In the genomic region with DNA sequence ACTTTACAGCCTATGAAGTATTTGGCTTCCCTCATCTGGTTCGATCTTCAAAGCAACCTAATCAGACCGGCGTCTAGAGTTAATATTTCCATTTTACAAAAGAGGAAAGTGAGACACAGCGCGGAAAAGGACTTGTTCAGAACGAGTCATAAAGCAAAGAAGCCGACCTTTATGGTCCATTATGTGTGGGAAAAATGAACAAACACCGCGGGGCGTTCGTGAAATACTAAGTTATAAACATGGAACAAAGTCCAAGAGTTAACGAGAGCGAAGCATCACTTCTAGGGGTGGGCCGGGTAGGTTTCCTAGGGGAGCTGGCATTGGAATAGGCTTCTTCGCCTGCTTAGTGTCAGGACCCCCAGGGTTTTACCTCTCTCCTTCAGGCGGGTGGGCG, we compare ENCODE assay signal across 7 cellular contexts. TPM values are rescaled to one million over a fixed set of nuclear protein-coding genes. Genes with fewer than 3 reads are reported as not detected.
DNase-seq lines count a peak whose midpoint lies in the region; ATAC-seq and TF ChIP-seq lines count a peak whose summit lies in the region.

No MANE protein-coding gene starts in this region.

- no peak overlapping the region for H2BK20ac ChIP-seq in H9 (ENCODE audit: low read depth, low read length, poor library complexity, severe bottlenecking)

- H3K4ac ChIP-seq in H9 (ENCODE audit: low read depth, low read length), result no peak overlapping the region

- in situ Hi-C loops in GM13976 (cut with MboI; ENCODE audit: low sequenced_read_pairs, unreplicated experiment), result no loop called here

- H3K4me1 ChIP-seq in H9 (ENCODE audit: insufficient read depth, low read length) (no peaks in the 10 kb centered on the region), SJCRH30 (no peaks in the 10 kb centered on the region), parathyroid adenoma (peaks cover 2% of the 10 kb centered on the region)

- H3K27ac Mint-ChIP-seq in H9, result peak overlapping the region in 1 of 3 experiments; percentile 84; a peak in 1 of 7 replicates

- H3K9me3 ChIP-seq in H9 (ENCODE audit: control insufficient read depth, low read depth, low read length) (no peaks in the 10 kb centered on the region), SJCRH30 (replicated peaks) (no peaks in the 10 kb centered on the region), parathyroid adenoma (ENCODE audit: control insufficient read depth, low read length) (no peaks in the 10 kb centered on the region)

- H3K4me3 ChIP-seq in SJCRH30, result peak overlapping the region; percentile 58
- H3K4me3 ChIP-seq in epithelial cell of proximal tubule (ENCODE audit: low read depth, low read length), result peak overlapping the region; percentile 72
- H3K4me3 ChIP-seq in parathyroid adenoma (ENCODE audit: low read depth, low read length), result peak overlapping the region; percentile 75

- no peak overlapping the region for H4K91ac ChIP-seq in H9 (ENCODE audit: insufficient read length, low read depth, low read length)

- H3K36me3 ChIP-seq in SJCRH30 (no peaks in the 10 kb centered on the region), parathyroid adenoma (ENCODE audit: control insufficient read depth, insufficient read depth, low read length) (no peaks in the 10 kb centered on the region)

- H3T11ph ChIP-seq in H9 (ENCODE audit: low read length), result no peak overlapping the region

- H2AFZ ChIP-seq in H9 (ENCODE audit: low read length) (no peak overlapping the region), parathyroid adenoma (peak overlapping the region; percentile 95)

- H2AK5ac ChIP-seq in H9 (ENCODE audit: insufficient read length, low read length), result no peak overlapping the region

- TF ChIP-seq CTCF in H9 (conservative IDR thresholded peaks at IDR 0.05) (no peak), epithelial cell of proximal tubule (conservative IDR thresholded peaks at IDR 0.05; ENCODE audit: low read depth, low read length) (no peak), parathyroid adenoma (IDR thresholded peaks at IDR 0.05) (no peak), GM13976 (IDR thresholded peaks at IDR 0.05; ENCODE audit: borderline replicate concordance, control extremely low read depth, extremely low read depth, insufficient read depth, missing control alignments) (no peak)

- no peak overlapping the region for H3K56ac ChIP-seq in H9 (ENCODE audit: insufficient read length, low read depth, low read length)

- peak overlapping the region; percentile 78 to 89 for H3K4me3 Mint-ChIP-seq in H9

- no peak overlapping the region for H2BK5ac ChIP-seq in H9 (ENCODE audit: insufficient read length, low read length)

- H3K4me1 Mint-ChIP-seq in H9, result peaks cover 13 to 14% of the 10 kb centered on the region in 2 experiments

- H2BK15ac ChIP-seq in H9 (ENCODE audit: low read depth, low read length), result no peak overlapping the region

- H3K27me3 ChIP-seq in H9 (ENCODE audit: insufficient read depth, low read length) (peaks cover 6% of the 10 kb centered on the region; the same call in 1 of the 2 replicates), SJCRH30 (no peaks in the 10 kb centered on the region), parathyroid adenoma (ENCODE audit: control insufficient read depth, insufficient read depth, low read length) (no peaks in the 10 kb centered on the region)

- H3K9ac ChIP-seq in H9 (ENCODE audit: extremely low read depth, insufficient read length, low read length) (no peak overlapping the region), parathyroid adenoma (no peak overlapping the region)

- H3K79me1 ChIP-seq in H9 (ENCODE audit: insufficient read depth, low read depth, low read length, poor library complexity, severe bottlenecking), result no peaks in the 10 kb centered on the region

- H3K23me2 ChIP-seq in H9 (ENCODE audit: insufficient read length, low read depth, low read length, poor library complexity, severe bottlenecking), result peaks cover 16% of the 10 kb centered on the region

- H2BK120ac ChIP-seq in H9 (ENCODE audit: low read depth, low read length, poor library complexity, severe bottlenecking), result no peak overlapping the region

- no peak overlapping the region for H2BK12ac ChIP-seq in H9 (ENCODE audit: insufficient read length, low read depth, low read length)

- H3K36me3 Mint-ChIP-seq in H9 (ENCODE audit: insufficient read depth in 1 of 3, low read depth in 3 of 3), result peaks cover 0 to 10% (median 10%) of the 10 kb centered on the region in 3 experiments; a peak in 4 of 7 replicates

- no peaks in the 10 kb centered on the region for H3K9me3 Mint-ChIP-seq in H9

- H4K5ac ChIP-seq in H9 (ENCODE audit: insufficient read length, low read depth, low read length), result no peak overlapping the region

- H4K20me1 ChIP-seq in H9 (ENCODE audit: control insufficient read depth, insufficient read depth, insufficient read length), result no peaks in the 10 kb centered on the region

- WGBS in H9 (ENCODE audit: extremely low coverage, insufficient read length, low lambda C conversion rate), result no CpG with 5 or more reads among the region's 17 CpGs

- H3K79me2 ChIP-seq in H9 (ENCODE audit: insufficient read depth, low read length) (no peaks in the 10 kb centered on the region), parathyroid adenoma (no peaks in the 10 kb centered on the region)

- no peak overlapping the region for H3K23ac ChIP-seq in H9 (ENCODE audit: insufficient read length, low read depth, low read length)

- no peak overlapping the region for H4K8ac ChIP-seq in H9 (replicated peaks; ENCODE audit: insufficient read length, low read depth, low read length)

- H3K4me2 ChIP-seq in H9 (ENCODE audit: insufficient read depth, insufficient read length, low read length) (peak overlapping the region; percentile 90), parathyroid adenoma (ENCODE audit: low read length) (peak overlapping the region; percentile 76)

- ATAC-seq in HG02642 (IDR thresholded peaks at IDR 0.05; ENCODE audit: poor library complexity, unreplicated experiment), result no peak
- no peak for ATAC-seq in HG02678 (IDR thresholded peaks at IDR 0.05; ENCODE audit: unreplicated experiment)

- no peak overlapping the region for H3K18ac ChIP-seq in H9 (ENCODE audit: insufficient read length, low read depth, low read length)

- H3K14ac ChIP-seq in H9 (ENCODE audit: insufficient read depth, low read length), result no peak overlapping the region

- H3K27me3 Mint-ChIP-seq in H9 (ENCODE audit: low read depth), result peaks cover 57% of the 10 kb centered on the region

- DNase-seq in H9 (no peak), SJCRH30 (no peak), epithelial cell of proximal tubule (ENCODE audit: low read depth) (no peak), GM13976 (ENCODE audit: low spot score) (no peak)

- no peak overlapping the region for H3K27ac ChIP-seq in H9 (ENCODE audit: insufficient read length, low read depth, low read length)
- no peak overlapping the region for H3K27ac ChIP-seq in SJCRH30
- H3K27ac ChIP-seq in parathyroid adenoma, result peak overlapping the region; percentile 11

RNA-seq across cellular contexts. Expression of a gene that starts 0.6 kb away (rescaled TPM):
- 1.9 and 2.6 TPM in 2 replicates for total RNA-seq in H9 (2021)
- 0.99 and 1.7 TPM in 2 replicates for total RNA-seq in SJCRH30 (2014; rRNA removed; shearing (Covaris generic))
- 5.2 and 11.5 TPM in 2 replicates for total RNA-seq in epithelial cell of proximal tubule

RNA-seq across cellular contexts. Expression of a gene that starts 27.6 kb away (rescaled TPM):
- total RNA-seq in H9 (2021), result 3.4 and 3.6 TPM in 2 replicates
- not detected in 2 replicates for total RNA-seq in SJCRH30 (2014; rRNA removed; shearing (Covaris generic))
- total RNA-seq in epithelial cell of proximal tubule, result 1.3 and 1.7 TPM in 2 replicates

RNA-seq across cellular contexts. Expression of a gene that starts 31.5 kb away (rescaled TPM):
- total RNA-seq in H9 (2021) (3.7 and 3.9 TPM in 2 replicates), epithelial cell of proximal tubule (9.1 and 10.7 TPM in 2 replicates)
- 1.0 and 1.1 TPM in 2 replicates for total RNA-seq in SJCRH30 (2014; rRNA removed; shearing (Covaris generic))
